In the genomic region with DNA sequence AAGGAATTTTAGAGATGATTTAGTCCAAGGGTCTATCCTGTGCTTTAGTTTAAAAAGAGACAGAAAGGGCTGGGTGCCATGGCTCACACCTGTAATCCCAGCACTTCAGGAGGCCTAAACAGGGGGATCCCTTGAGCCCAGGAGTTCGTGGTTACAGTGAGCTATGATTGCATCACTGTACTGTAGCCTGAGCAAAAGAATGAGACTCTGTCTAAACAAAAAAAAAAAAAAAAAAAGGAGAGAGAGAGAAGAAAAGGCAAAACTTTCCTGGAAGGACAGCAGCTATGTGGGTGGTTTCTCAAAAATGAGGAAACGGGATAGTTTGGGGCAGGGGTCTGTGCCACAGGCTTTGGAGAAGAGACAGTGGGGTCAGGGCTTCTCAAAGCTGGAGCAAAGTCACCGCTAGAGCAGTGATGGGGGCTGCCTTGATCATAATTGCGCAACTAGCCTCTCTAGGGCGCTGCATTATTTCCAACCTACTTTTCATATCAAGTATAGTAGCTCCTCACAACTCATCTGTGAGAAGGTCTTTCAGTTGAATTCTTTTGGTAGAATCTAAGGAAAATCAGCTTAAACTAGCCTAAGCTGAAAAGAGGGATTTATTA, we compare ENCODE assay signal across 1 cellular context.
TF ChIP-seq lines count a peak whose summit lies in the region.

No MANE protein-coding gene starts in this region.

TF ChIP-seq in HepG2, 621 proteins besides CTCF, POLR2A, EP300 and RAD21 (continued from another document and continues in another):
- peak; percentile 75 for TF ChIP-seq BCL6 (CRISPR knock-in tag; IDR thresholded peaks at IDR 0.05)
- TF ChIP-seq CEBPG (CRISPR knock-in tag; IDR thresholded peaks at IDR 0.05), result peak; percentile 79
- TF ChIP-seq CBFB (CRISPR knock-in tag; IDR thresholded peaks at IDR 0.05), result no peak
- no peak for TF ChIP-seq NFYC (CRISPR knock-in tag; IDR thresholded peaks at IDR 0.05)
- TF ChIP-seq ZNF510 (CRISPR knock-in tag; IDR thresholded peaks at IDR 0.05; ENCODE audit: low read depth), result no peak
- TF ChIP-seq RXRA (CRISPR knock-in tag; IDR thresholded peaks at IDR 0.05), result no peak
- TF ChIP-seq TSC22D2 (CRISPR knock-in tag; IDR thresholded peaks at IDR 0.05; ENCODE audit: borderline replicate concordance), result no peak
- no peak for TF ChIP-seq SOX6 (IDR thresholded peaks at IDR 0.05)
- peak; percentile 29; the same call in 1 of the 2 replicates for TF ChIP-seq SOX6 (CRISPR knock-in tag; IDR thresholded peaks at IDR 0.05)
- TF ChIP-seq ZNF333 (CRISPR knock-in tag; IDR thresholded peaks at IDR 0.05; ENCODE audit: borderline replicate concordance), result no peak
- no peak for TF ChIP-seq BHLHE40 (IDR thresholded peaks at IDR 0.05; ENCODE audit: low read length)
- TF ChIP-seq ZNF235 (CRISPR knock-in tag; IDR thresholded peaks at IDR 0.05; ENCODE audit: borderline replicate concordance), result no peak
- TF ChIP-seq, protein P1, sequence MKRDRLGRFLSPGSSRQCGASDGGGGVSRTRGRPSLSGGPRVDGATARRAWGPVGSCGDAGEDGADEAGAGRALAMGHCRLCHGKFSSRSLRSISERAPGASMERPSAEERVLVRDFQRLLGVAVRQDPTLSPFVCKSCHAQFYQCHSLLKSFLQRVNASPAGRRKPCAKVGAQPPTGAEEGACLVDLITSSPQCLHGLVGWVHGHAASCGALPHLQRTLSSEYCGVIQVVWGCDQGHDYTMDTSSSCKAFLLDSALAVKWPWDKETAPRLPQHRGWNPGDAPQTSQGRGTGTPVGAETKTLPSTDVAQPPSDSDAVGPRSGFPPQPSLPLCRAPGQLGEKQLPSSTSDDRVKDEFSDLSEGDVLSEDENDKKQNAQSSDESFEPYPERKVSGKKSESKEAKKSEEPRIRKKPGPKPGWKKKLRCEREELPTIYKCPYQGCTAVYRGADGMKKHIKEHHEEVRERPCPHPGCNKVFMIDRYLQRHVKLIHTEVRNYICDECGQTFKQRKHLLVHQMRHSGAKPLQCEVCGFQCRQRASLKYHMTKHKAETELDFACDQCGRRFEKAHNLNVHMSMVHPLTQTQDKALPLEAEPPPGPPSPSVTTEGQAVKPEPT (CRISPR knock-in tag; IDR thresholded peaks at IDR 0.05; ENCODE audit: low read depth), result no peak
- TF ChIP-seq PAF1 (CRISPR knock-in tag; IDR thresholded peaks at IDR 0.05), result no peak
- TF ChIP-seq IRF2 (CRISPR knock-in tag; IDR thresholded peaks at IDR 0.05), result no peak
- TF ChIP-seq ZNF343 (CRISPR knock-in tag; IDR thresholded peaks at IDR 0.05), result no peak
- TF ChIP-seq KDM1A (CRISPR knock-in tag; IDR thresholded peaks at IDR 0.05), result peak; percentile 21; the same call in 1 of the 2 replicates
- TF ChIP-seq JUN (CRISPR knock-in tag; IDR thresholded peaks at IDR 0.05), result no peak
- no peak for TF ChIP-seq NR2F6 (IDR thresholded peaks at IDR 0.05)
- 0 out of 2 replicates have a peak, but pooled peaks have one; percentile 7 for TF ChIP-seq NR2F6 (CRISPR knock-in tag; IDR thresholded peaks at IDR 0.05)
- TF ChIP-seq ZNF335 (CRISPR knock-in tag; IDR thresholded peaks at IDR 0.05), result no peak
- no peak for TF ChIP-seq HMG20A (CRISPR knock-in tag; IDR thresholded peaks at IDR 0.05; ENCODE audit: borderline replicate concordance)
- no peak for TF ChIP-seq SMYD3 (CRISPR knock-in tag; IDR thresholded peaks at IDR 0.05)
- TF ChIP-seq, protein P2, sequence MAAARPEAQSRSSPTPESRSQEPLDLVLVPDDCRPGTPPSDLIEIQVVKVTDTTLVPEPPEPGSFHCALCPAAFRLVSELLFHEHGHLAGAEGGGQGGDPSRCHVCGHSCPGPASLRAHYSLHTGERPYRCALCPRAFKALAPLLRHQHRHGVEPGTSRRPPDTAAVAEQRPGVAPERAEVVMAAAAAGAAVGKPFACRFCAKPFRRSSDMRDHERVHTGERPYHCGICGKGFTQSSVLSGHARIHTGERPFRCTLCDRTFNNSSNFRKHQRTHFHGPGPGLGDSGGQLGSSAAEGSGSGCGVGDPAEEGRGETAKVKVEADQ (CRISPR knock-in tag; IDR thresholded peaks at IDR 0.05; ENCODE audit: borderline replicate concordance), result no peak
- no peak for TF ChIP-seq ZNF816 (CRISPR knock-in tag; IDR thresholded peaks at IDR 0.05; ENCODE audit: borderline replicate concordance)
- TF ChIP-seq HNRNPH1 (optimal IDR thresholded peaks at IDR 0.05; ENCODE audit: low read depth, low read length), result no peak
- TF ChIP-seq RBAK (CRISPR knock-in tag; IDR thresholded peaks at IDR 0.05), result no peak
- no peak for TF ChIP-seq ATAD3A (CRISPR knock-in tag; IDR thresholded peaks at IDR 0.05)
- TF ChIP-seq HNRNPLL (IDR thresholded peaks at IDR 0.05; ENCODE audit: low read depth, low read length, poor library complexity, severe bottlenecking), result no peak
- TF ChIP-seq, protein P3, sequence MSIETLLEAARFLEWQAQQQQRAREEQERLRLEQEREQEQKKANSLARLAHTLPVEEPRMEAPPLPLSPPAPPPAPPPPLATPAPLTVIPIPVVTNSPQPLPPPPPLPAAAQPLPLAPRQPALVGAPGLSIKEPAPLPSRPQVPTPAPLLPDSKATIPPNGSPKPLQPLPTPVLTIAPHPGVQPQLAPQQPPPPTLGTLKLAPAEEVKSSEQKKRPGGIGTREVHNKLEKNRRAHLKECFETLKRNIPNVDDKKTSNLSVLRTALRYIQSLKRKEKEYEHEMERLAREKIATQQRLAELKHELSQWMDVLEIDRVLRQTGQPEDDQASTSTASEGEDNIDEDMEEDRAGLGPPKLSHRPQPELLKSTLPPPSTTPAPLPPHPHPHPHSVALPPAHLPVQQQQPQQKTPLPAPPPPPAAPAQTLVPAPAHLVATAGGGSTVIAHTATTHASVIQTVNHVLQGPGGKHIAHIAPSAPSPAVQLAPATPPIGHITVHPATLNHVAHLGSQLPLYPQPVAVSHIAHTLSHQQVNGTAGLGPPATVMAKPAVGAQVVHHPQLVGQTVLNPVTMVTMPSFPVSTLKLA (IDR thresholded peaks at IDR 0.05), result no peak
- TF ChIP-seq, protein P4, sequence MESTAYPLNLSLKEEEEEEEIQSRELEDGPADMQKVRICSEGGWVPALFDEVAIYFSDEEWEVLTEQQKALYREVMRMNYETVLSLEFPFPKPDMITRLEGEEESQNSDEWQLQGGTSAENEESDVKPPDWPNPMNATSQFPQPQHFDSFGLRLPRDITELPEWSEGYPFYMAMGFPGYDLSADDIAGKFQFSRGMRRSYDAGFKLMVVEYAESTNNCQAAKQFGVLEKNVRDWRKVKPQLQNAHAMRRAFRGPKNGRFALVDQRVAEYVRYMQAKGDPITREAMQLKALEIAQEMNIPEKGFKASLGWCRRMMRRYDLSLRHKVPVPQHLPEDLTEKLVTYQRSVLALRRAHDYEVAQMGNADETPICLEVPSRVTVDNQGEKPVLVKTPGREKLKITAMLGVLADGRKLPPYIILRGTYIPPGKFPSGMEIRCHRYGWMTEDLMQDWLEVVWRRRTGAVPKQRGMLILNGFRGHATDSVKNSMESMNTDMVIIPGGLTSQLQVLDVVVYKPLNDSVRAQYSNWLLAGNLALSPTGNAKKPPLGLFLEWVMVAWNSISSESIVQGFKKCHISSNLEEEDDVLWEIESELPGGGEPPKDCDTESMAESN (CRISPR knock-in tag; conservative IDR thresholded peaks at IDR 0.05), result no peak
- 0 out of 2 replicates have a peak, but pooled peaks have one; percentile 33 for TF ChIP-seq ZNF350 (CRISPR knock-in tag; IDR thresholded peaks at IDR 0.05; ENCODE audit: borderline replicate concordance, low read depth)
- TF ChIP-seq RFXANK (CRISPR knock-in tag; IDR thresholded peaks at IDR 0.05), result no peak
- no peak for TF ChIP-seq PHF20 (CRISPR knock-in tag; IDR thresholded peaks at IDR 0.05)
- TF ChIP-seq ZNF331 (CRISPR knock-in tag; IDR thresholded peaks at IDR 0.05), result no peak
- no peak for TF ChIP-seq RFX5 (IDR thresholded peaks at IDR 0.05; ENCODE audit: low read depth, low read length)
- TF ChIP-seq, protein P5, sequence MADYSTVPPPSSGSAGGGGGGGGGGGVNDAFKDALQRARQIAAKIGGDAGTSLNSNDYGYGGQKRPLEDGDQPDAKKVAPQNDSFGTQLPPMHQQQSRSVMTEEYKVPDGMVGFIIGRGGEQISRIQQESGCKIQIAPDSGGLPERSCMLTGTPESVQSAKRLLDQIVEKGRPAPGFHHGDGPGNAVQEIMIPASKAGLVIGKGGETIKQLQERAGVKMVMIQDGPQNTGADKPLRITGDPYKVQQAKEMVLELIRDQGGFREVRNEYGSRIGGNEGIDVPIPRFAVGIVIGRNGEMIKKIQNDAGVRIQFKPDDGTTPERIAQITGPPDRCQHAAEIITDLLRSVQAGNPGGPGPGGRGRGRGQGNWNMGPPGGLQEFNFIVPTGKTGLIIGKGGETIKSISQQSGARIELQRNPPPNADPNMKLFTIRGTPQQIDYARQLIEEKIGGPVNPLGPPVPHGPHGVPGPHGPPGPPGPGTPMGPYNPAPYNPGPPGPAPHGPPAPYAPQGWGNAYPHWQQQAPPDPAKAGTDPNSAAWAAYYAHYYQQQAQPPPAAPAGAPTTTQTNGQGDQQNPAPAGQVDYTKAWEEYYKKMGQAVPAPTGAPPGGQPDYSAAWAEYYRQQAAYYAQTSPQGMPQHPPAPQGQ (CRISPR knock-in tag; IDR thresholded peaks at IDR 0.05; ENCODE audit: borderline replicate concordance), result no peak
- TF ChIP-seq, protein P6, sequence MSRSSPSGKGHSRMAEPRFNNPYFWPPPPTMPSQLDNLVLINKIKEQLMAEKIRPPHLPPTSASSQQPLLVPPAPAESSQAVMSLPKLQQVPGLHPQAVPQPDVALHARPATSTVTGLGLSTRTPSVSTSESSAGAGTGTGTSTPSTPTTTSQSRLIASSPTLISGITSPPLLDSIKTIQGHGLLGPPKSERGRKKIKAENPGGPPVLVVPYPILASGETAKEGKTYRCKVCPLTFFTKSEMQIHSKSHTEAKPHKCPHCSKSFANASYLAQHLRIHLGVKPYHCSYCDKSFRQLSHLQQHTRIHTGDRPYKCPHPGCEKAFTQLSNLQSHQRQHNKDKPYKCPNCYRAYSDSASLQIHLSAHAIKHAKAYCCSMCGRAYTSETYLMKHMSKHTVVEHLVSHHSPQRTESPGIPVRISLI (CRISPR knock-in tag; IDR thresholded peaks at IDR 0.05; ENCODE audit: borderline replicate concordance), result peak; percentile 86
- TF ChIP-seq CCAR2 (optimal IDR thresholded peaks at IDR 0.05; ENCODE audit: low read depth, low read length), result no peak
- no peak for TF ChIP-seq ZNF225 (CRISPR knock-in tag; IDR thresholded peaks at IDR 0.05)
- TF ChIP-seq KDM5B (CRISPR knock-in tag; IDR thresholded peaks at IDR 0.05; ENCODE audit: borderline replicate concordance), result no peak
- TF ChIP-seq PAWR (CRISPR knock-in tag; IDR thresholded peaks at IDR 0.05; ENCODE audit: borderline replicate concordance), result no peak
- TF ChIP-seq, protein P7, sequence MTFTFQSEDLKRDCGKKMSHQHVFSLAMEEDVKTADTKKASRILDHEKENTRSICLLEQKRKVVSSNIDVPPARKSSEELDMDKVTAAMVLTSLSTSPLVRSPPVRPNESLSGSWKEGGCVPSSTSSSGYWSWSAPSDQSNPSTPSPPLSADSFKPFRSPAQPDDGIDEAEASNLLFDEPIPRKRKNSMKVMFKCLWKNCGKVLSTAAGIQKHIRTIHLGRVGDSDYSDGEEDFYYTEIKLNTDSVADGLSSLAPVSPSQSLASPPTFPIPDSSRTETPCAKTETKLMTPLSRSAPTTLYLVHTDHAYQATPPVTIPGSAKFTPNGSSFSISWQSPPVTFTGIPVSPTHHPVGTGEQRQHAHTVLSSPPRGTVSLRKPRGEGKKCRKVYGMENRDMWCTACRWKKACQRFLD (CRISPR knock-in tag; IDR thresholded peaks at IDR 0.05; ENCODE audit: borderline replicate concordance), result no peak
- TF ChIP-seq, protein P8, sequence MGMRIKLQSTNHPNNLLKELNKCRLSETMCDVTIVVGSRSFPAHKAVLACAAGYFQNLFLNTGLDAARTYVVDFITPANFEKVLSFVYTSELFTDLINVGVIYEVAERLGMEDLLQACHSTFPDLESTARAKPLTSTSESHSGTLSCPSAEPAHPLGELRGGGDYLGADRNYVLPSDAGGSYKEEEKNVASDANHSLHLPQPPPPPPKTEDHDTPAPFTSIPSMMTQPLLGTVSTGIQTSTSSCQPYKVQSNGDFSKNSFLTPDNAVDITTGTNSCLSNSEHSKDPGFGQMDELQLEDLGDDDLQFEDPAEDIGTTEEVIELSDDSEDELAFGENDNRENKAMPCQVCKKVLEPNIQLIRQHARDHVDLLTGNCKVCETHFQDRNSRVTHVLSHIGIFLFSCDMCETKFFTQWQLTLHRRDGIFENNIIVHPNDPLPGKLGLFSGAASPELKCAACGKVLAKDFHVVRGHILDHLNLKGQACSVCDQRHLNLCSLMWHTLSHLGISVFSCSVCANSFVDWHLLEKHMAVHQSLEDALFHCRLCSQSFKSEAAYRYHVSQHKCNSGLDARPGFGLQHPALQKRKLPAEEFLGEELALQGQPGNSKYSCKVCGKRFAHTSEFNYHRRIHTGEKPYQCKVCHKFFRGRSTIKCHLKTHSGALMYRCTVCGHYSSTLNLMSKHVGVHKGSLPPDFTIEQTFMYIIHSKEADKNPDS (CRISPR knock-in tag; IDR thresholded peaks at IDR 0.05), result no peak
- no peak for TF ChIP-seq GTF3A (CRISPR knock-in tag; conservative IDR thresholded peaks at IDR 0.05)
- TF ChIP-seq, protein P9, sequence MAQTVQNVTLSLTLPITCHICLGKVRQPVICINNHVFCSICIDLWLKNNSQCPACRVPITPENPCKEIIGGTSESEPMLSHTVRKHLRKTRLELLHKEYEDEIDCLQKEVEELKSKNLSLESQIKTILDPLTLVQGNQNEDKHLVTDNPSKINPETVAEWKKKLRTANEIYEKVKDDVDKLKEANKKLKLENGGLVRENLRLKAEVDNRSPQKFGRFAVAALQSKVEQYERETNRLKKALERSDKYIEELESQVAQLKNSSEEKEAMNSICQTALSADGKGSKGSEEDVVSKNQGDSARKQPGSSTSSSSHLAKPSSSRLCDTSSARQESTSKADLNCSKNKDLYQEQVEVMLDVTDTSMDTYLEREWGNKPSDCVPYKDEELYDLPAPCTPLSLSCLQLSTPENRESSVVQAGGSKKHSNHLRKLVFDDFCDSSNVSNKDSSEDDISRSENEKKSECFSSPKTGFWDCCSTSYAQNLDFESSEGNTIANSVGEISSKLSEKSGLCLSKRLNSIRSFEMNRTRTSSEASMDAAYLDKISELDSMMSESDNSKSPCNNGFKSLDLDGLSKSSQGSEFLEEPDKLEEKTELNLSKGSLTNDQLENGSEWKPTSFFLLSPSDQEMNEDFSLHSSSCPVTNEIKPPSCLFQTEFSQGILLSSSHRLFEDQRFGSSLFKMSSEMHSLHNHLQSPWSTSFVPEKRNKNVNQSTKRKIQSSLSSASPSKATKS (CRISPR knock-in tag; IDR thresholded peaks at IDR 0.05), result no peak
- no peak for TF ChIP-seq IRX3 (CRISPR knock-in tag; IDR thresholded peaks at IDR 0.05; ENCODE audit: borderline replicate concordance, low read depth)
- no peak for TF ChIP-seq NFE2L1 (CRISPR knock-in tag; IDR thresholded peaks at IDR 0.05; ENCODE audit: borderline replicate concordance)
- TF ChIP-seq, protein P10, sequence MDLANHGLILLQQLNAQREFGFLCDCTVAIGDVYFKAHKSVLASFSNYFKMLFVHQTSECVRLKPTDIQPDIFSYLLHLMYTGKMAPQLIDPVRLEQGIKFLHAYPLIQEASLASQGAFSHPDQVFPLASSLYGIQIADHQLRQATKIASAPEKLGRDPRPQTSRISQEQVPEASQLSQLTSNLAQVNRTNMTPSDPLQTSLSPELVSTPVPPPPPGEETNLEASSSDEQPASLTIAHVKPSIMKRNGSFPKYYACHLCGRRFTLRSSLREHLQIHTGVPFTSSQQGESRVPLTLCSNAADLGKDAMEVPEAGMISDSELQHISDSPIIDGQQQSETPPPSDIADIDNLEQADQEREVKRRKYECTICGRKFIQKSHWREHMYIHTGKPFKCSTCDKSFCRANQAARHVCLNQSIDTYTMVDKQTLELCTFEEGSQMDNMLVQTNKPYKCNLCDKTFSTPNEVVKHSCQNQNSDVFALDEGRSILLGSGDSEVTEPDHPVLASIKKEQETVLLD (CRISPR knock-in tag; IDR thresholded peaks at IDR 0.05; ENCODE audit: low read depth), result no peak
- peak; percentile 36 for TF ChIP-seq GATAD2A (CRISPR knock-in tag; IDR thresholded peaks at IDR 0.05)
- TF ChIP-seq ZNF329 (CRISPR knock-in tag; IDR thresholded peaks at IDR 0.05; ENCODE audit: low read depth), result no peak
- TF ChIP-seq FOXK1 (CRISPR knock-in tag; IDR thresholded peaks at IDR 0.05; ENCODE audit: borderline replicate concordance, low read depth), result no peak
